In the genomic region with DNA sequence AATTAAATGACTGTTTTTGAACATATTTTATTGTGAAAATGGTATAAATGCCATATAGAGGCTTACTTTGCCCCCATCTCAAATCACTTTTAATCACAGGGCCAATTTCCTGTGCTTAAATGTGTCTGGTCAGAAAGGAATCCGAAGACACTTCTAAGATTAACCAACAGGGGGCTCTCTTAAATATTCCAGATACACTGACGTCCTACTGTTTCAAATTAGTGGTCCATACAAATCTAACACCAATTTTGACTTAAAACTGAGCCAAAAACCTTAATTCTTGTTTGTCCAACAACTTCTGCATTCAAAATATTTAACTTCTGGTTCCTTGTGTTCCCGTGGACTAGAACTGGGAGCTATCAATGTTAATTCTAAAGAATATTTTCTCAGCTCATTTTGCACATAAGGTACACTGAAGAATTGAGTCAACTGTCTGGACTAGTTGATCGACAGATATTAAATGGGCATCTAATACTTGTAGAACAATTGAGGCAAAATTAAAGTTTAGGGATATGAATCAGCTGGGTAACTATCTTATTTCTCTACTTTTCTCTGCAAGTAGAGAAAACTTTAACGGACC, we compare ENCODE assay signal across 8 cellular contexts.
DNase-seq lines count a peak whose midpoint lies in the region; ATAC-seq and TF ChIP-seq lines count a peak whose summit lies in the region.

No MANE protein-coding gene starts in this region.

- CTCF ChIA-PET in activated CD4-positive, alpha-beta T cell treated with anti-CD3 and anti-CD28 coated beads for 36 hours (lab: Charles Lee) = interaction anchor here (0.8 to 1.4 kb wide), 6 partner anchors 11 to 546 kb away, joined by 3 to 8 read pairs (median 4); no protein-coding TSS in a partner anchor
- CTCF ChIA-PET in activated CD4-positive, alpha-beta T cell treated with anti-CD3 and anti-CD28 coated beads, Interleukin-2, amount 10 ng/mL, durations not matched to agents 7 days and 5 days (lab: Charles Lee) = interaction anchor here (1.2 kb wide), 1 partner anchor 52 kb away, joined by 3 read pairs; no protein-coding TSS in a partner anchor
- CTCF ChIA-PET in activated B cell treated with CpG ODN at 0.5 μM for 24 hours (lab: Charles Lee) = interaction anchor here (1.1 kb wide), 1 partner anchor 14 kb away, joined by 4 read pairs; no protein-coding TSS in a partner anchor

- peak; percentile 42 for ATAC-seq in activated CD4-positive, alpha-beta T cell treated with anti-CD3 and anti-CD28 coated beads for 36 hours
- peak; percentile 28 for ATAC-seq in activated B cell treated with CpG ODN at 0.5 μM for 24 hours (ENCODE audit: low read depth)
- ATAC-seq in stimulated activated naive B cell treated with anti-CD40 and anti-IgM and Interleukin-4, amounts not matched to agents 10 μg/mL and 1 μg/mL and 100 μg/mL, for 72 hours (replicated peaks) = no peak

- intact Hi-C loops in activated CD4-positive, alpha-beta T cell treated with anti-CD3 and anti-CD28 coated beads for 36 hours (cut with DNase I, micrococcal nuclease) = no loop called here
- intact Hi-C loops in activated B cell treated with CpG ODN at 0.5 μM for 24 hours (cut with micrococcal nuclease) (no loop called here), posterior vena cava (cut with DNase I) (no loop called here)

- no peaks in the 10 kb centered on the region for H3K27me3 Mint-ChIP-seq in activated CD4-positive, alpha-beta T cell treated with anti-CD3 and anti-CD28 coated beads for 36 hours
- H3K27me3 Mint-ChIP-seq in activated CD4-positive, alpha-beta T cell treated with anti-CD3 and anti-CD28 coated beads, Interleukin-2, amount 10 ng/mL, durations not matched to agents 7 days and 5 days = no peaks in the 10 kb centered on the region
- H3K27me3 Mint-ChIP-seq in activated B cell treated with CpG ODN at 0.5 μM for 24 hours = no peaks in the 10 kb centered on the region
- no peaks in the 10 kb centered on the region for H3K27me3 Mint-ChIP-seq in stimulated activated naive B cell treated with anti-CD40 and anti-IgM and Interleukin-4, amounts not matched to agents 10 μg/mL and 1 μg/mL and 100 μg/mL, for 72 hours

- TF ChIP-seq CTCF in activated B cell treated with CpG ODN at 0.5 μM for 24 hours (IDR thresholded peaks at IDR 0.05) = no peak

- POLR2A ChIA-PET in activated CD4-positive, alpha-beta T cell treated with anti-CD3 and anti-CD28 coated beads for 36 hours (lab: Charles Lee) = interaction anchor here (0.6 to 0.7 kb wide), 2 partner anchors 42 to 43 kb away, joined by 3 read pairs; no protein-coding TSS in a partner anchor
- POLR2A ChIA-PET in activated CD4-positive, alpha-beta T cell treated with anti-CD3 and anti-CD28 coated beads, Interleukin-2, amount 10 ng/mL, durations not matched to agents 7 days and 5 days (lab: Charles Lee) = no interaction called here
- POLR2A ChIA-PET in activated B cell treated with CpG ODN at 0.5 μM for 24 hours (lab: Charles Lee) = no interaction called here

- H3K9me3 Mint-ChIP-seq in activated CD4-positive, alpha-beta T cell treated with anti-CD3 and anti-CD28 coated beads for 36 hours (ENCODE audit: low read depth) = no peaks in the 10 kb centered on the region
- H3K9me3 Mint-ChIP-seq in activated CD4-positive, alpha-beta T cell treated with anti-CD3 and anti-CD28 coated beads, Interleukin-2, amount 10 ng/mL, durations not matched to agents 7 days and 5 days = no peaks in the 10 kb centered on the region
- no peaks in the 10 kb centered on the region for H3K9me3 Mint-ChIP-seq in activated B cell treated with CpG ODN at 0.5 μM for 24 hours
- no peaks in the 10 kb centered on the region for H3K9me3 Mint-ChIP-seq in stimulated activated naive B cell treated with anti-CD40 and anti-IgM and Interleukin-4, amounts not matched to agents 10 μg/mL and 1 μg/mL and 100 μg/mL, for 72 hours

- no peak overlapping the region for H3K27ac Mint-ChIP-seq in activated CD4-positive, alpha-beta T cell treated with anti-CD3 and anti-CD28 coated beads for 36 hours
- H3K27ac Mint-ChIP-seq in activated CD4-positive, alpha-beta T cell treated with anti-CD3 and anti-CD28 coated beads, Interleukin-2, amount 10 ng/mL, durations not matched to agents 7 days and 5 days = no peak overlapping the region
- H3K27ac Mint-ChIP-seq in activated B cell treated with CpG ODN at 0.5 μM for 24 hours = no peak overlapping the region
- no peak overlapping the region for H3K27ac Mint-ChIP-seq in stimulated activated naive B cell treated with anti-CD40 and anti-IgM and Interleukin-4, amounts not matched to agents 10 μg/mL and 1 μg/mL and 100 μg/mL, for 72 hours

- H3K4me1 Mint-ChIP-seq in activated CD4-positive, alpha-beta T cell treated with anti-CD3 and anti-CD28 coated beads for 36 hours = peaks cover 41% of the 10 kb centered on the region
- H3K4me1 Mint-ChIP-seq in activated CD4-positive, alpha-beta T cell treated with anti-CD3 and anti-CD28 coated beads, Interleukin-2, amount 10 ng/mL, durations not matched to agents 7 days and 5 days = peaks cover 7% of the 10 kb centered on the region
- H3K4me1 Mint-ChIP-seq in activated B cell treated with CpG ODN at 0.5 μM for 24 hours = no peaks in the 10 kb centered on the region
- peaks cover 3 to 22% of the 10 kb centered on the region in 2 donors for H3K4me1 Mint-ChIP-seq in stimulated activated naive B cell treated with anti-CD40 and anti-IgM and Interleukin-4, amounts not matched to agents 10 μg/mL and 1 μg/mL and 100 μg/mL, for 72 hours

- no peak overlapping the region for H3K4me3 Mint-ChIP-seq in activated CD4-positive, alpha-beta T cell treated with anti-CD3 and anti-CD28 coated beads for 36 hours
- no peak overlapping the region for H3K4me3 Mint-ChIP-seq in activated CD4-positive, alpha-beta T cell treated with anti-CD3 and anti-CD28 coated beads, Interleukin-2, amount 10 ng/mL, durations not matched to agents 7 days and 5 days
- no peak overlapping the region for H3K4me3 Mint-ChIP-seq in activated B cell treated with CpG ODN at 0.5 μM for 24 hours
- H3K4me3 Mint-ChIP-seq in stimulated activated naive B cell treated with anti-CD40 and anti-IgM and Interleukin-4, amounts not matched to agents 10 μg/mL and 1 μg/mL and 100 μg/mL, for 72 hours = no peak overlapping the region

- peaks cover 12% of the 10 kb centered on the region for H3K36me3 Mint-ChIP-seq in activated CD4-positive, alpha-beta T cell treated with anti-CD3 and anti-CD28 coated beads for 36 hours (ENCODE audit: low read depth)
- H3K36me3 Mint-ChIP-seq in activated CD4-positive, alpha-beta T cell treated with anti-CD3 and anti-CD28 coated beads, Interleukin-2, amount 10 ng/mL, durations not matched to agents 7 days and 5 days (ENCODE audit: low read depth) = peaks cover 28% of the 10 kb centered on the region
- peaks cover 34% of the 10 kb centered on the region for H3K36me3 Mint-ChIP-seq in activated B cell treated with CpG ODN at 0.5 μM for 24 hours (ENCODE audit: low read depth)
- H3K36me3 Mint-ChIP-seq in stimulated activated naive B cell treated with anti-CD40 and anti-IgM and Interleukin-4, amounts not matched to agents 10 μg/mL and 1 μg/mL and 100 μg/mL, for 72 hours = peaks cover 2 to 11% of the 10 kb centered on the region in 2 donors

- no peak for DNase-seq in activated CD4-positive, alpha-beta T cell treated with anti-CD3 and anti-CD28 coated beads for 36 hours
- no peak for DNase-seq in activated CD4-positive, alpha-beta T cell treated with anti-CD3 and anti-CD28 coated beads, Interleukin-2, amount 10 ng/mL, durations not matched to agents 7 days and 5 days
- DNase-seq in HuH-7 (ENCODE audit: low spot score) (peak; percentile 12), activated B cell treated with CpG ODN at 0.5 μM for 24 hours (no peak), inferior parietal cortex (ENCODE audit: extremely low spot score) (peak; percentile 66), cortex of kidney (lab: John Stamatoyannopoulos, UW) (no peak), posterior vena cava (ENCODE audit: low spot score) (no peak)
- no peak for DNase-seq in stimulated activated naive B cell treated with anti-CD40 and anti-IgM and Interleukin-4, amounts not matched to agents 10 μg/mL and 1 μg/mL and 100 μg/mL, for 72 hours

Comparison
In these comparisons a context has a peak if more than half of its experiments do, and no peak if none do; other contexts are left out.
1. ATAC-seq: peak in activated CD4-positive, alpha-beta T cell treated with anti-CD3 and anti-CD28 coated beads for 36 hours (single experiment) and activated B cell treated with CpG ODN at 0.5 μM for 24 hours (single experiment); none in stimulated activated naive B cell treated with anti-CD40 and anti-IgM and Interleukin-4, amounts not matched to agents 10 μg/mL and 1 μg/mL and 100 μg/mL, for 72 hours (0 of 2).
2. DNase-seq: peak in HuH-7 (single experiment) and inferior parietal cortex (single experiment); none in activated CD4-positive, alpha-beta T cell treated with anti-CD3 and anti-CD28 coated beads for 36 hours (single experiment), activated CD4-positive, alpha-beta T cell treated with anti-CD3 and anti-CD28 coated beads, Interleukin-2, amount 10 ng/mL, durations not matched to agents 7 days and 5 days (single experiment), activated B cell treated with CpG ODN at 0.5 μM for 24 hours (single experiment), stimulated activated naive B cell treated with anti-CD40 and anti-IgM and Interleukin-4, amounts not matched to agents 10 μg/mL and 1 μg/mL and 100 μg/mL, for 72 hours (single experiment), cortex of kidney (single experiment) and posterior vena cava (single experiment).